In the genomic region with DNA sequence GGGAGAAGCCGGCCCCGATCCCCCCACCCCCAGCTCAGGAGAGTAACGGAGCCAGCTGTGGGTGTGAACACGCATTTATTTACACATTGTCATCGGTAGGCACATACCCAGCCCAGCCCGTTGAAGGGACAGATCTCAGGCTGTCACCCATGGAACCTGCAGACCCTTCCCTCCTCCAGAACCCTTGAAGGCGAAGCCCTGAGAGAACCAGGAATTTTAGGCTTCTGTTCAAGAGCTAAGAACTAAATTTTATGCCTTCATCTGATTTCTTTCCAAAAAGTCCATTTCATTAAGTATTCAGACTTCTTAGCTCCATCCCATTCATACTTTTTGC, we compare ENCODE assay signal across 8 cellular contexts. TPM values are rescaled to one million over a fixed set of nuclear protein-coding genes. Genes with fewer than 3 reads are reported as not detected.
DNase-seq lines count a peak whose midpoint lies in the region; ATAC-seq and TF ChIP-seq lines count a peak whose summit lies in the region.

No MANE protein-coding gene starts in this region.

- H4K8ac ChIP-seq in neuronal stem cell (ENCODE audit: low read depth, low read length) = no peak overlapping the region

- H3K4me3 ChIP-seq in HUES64 (ENCODE audit: low read length) (peak overlapping the region; percentile 92), neuronal stem cell (ENCODE audit: low read length in 2 of 2) (peak overlapping the region; percentile 69 to 97)

- H2BK15ac ChIP-seq in neuronal stem cell (ENCODE audit: low read length) = no peak overlapping the region

- peaks cover 19% of the 10 kb centered on the region for H3K79me1 ChIP-seq in neuronal stem cell (ENCODE audit: low read depth, low read length)

- no peak for DNase-seq in neuronal stem cell (ENCODE audit: low spot score)
- DNase-seq in stimulated activated CD4-positive, alpha-beta T cell treated with anti-CD3 and anti-CD28 coated beads, Interleukin-4, amount 100 ng/mL, for 1 hour = no peak
- DNase-seq in effector CD4-positive, alpha-beta T cell = no peak

- H2BK5ac ChIP-seq in neuronal stem cell (ENCODE audit: low read length) = peak overlapping the region; percentile 29

- ATAC-seq in GM18861 (IDR thresholded peaks at IDR 0.05; ENCODE audit: unreplicated experiment) = peak; percentile 7
- ATAC-seq in GM18505 (IDR thresholded peaks at IDR 0.05; ENCODE audit: unreplicated experiment) = no peak
- ATAC-seq in GM18519 (IDR thresholded peaks at IDR 0.05; ENCODE audit: low FRiP score, unreplicated experiment) = no peak

- peak overlapping the region; percentile 16; the same call in 1 of the 2 replicates for H3K9ac ChIP-seq in HUES64 (ENCODE audit: low read depth, low read length)
- H3K9ac ChIP-seq in neuronal stem cell (ENCODE audit: low read depth, low read length, poor library complexity) = peak overlapping the region; percentile 75

- WGBS in HUES64 = 29% methylated on average over 7 of the region's 7 CpGs
- no CpG with 5 or more reads among the region's 7 CpGs for WGBS in neuronal stem cell (ENCODE audit: extremely low coverage in 2 of 2, insufficient read length in 2 of 2, insufficient replicate concordance in 1 of 2), 2 donors

- H3K27me3 Mint-ChIP-seq in dendritic cell treated with granulocyte-macrophage colony-stimulating factor and Interleukin-4, amounts not matched to agents 40 ng/mL and 50 ng/mL, for 4 days = peaks cover 21% of the 10 kb centered on the region

- peak overlapping the region; percentile 91 for H3K4me3 Mint-ChIP-seq in dendritic cell treated with granulocyte-macrophage colony-stimulating factor and Interleukin-4, amounts not matched to agents 40 ng/mL and 50 ng/mL, for 4 days

- TF ChIP-seq POLR2A in GM18505 (IDR thresholded peaks at IDR 0.05; ENCODE audit: borderline replicate concordance, extremely low read depth, insufficient read depth, insufficient read length) = no peak

- H3K23ac ChIP-seq in neuronal stem cell (ENCODE audit: low read depth, low read length, poor library complexity) = peak overlapping the region; percentile 92

- no peaks in the 10 kb centered on the region for H3K9me3 ChIP-seq in HUES64 (ENCODE audit: insufficient read depth, low read depth, low read length)
- peaks cover 0 to 3% of the 10 kb centered on the region in 2 donors for H3K9me3 ChIP-seq in neuronal stem cell (replicated peaks in 1 of 2; ENCODE audit: control insufficient read depth in 2 of 2, insufficient read depth in 1 of 2, low read depth in 1 of 2, low read length in 2 of 2)

- H3K27ac ChIP-seq in HUES64 (ENCODE audit: low read depth, low read length) = peak overlapping the region; percentile 19; the same call in 1 of the 2 replicates
- peak overlapping the region; percentile 56 for H3K27ac ChIP-seq in neuronal stem cell (replicated peaks; ENCODE audit: low read length)

- H3K14ac ChIP-seq in neuronal stem cell (ENCODE audit: low read length) = no peak overlapping the region

- peaks cover 45% of the 10 kb centered on the region for H3K4me1 Mint-ChIP-seq in dendritic cell treated with granulocyte-macrophage colony-stimulating factor and Interleukin-4, amounts not matched to agents 40 ng/mL and 50 ng/mL, for 4 days (ENCODE audit: low read depth)

- H3K4me2 ChIP-seq in neuronal stem cell (ENCODE audit: insufficient read depth, low read length, poor library complexity, severe bottlenecking) = peak overlapping the region; percentile 64

- no peak overlapping the region for H3K18ac ChIP-seq in neuronal stem cell (ENCODE audit: low read length)

- H4K91ac ChIP-seq in neuronal stem cell (ENCODE audit: low read depth, low read length, poor library complexity) = no peak overlapping the region

- H3K4me1 ChIP-seq in HUES64 (ENCODE audit: insufficient read depth, low read length) (peaks cover 10% of the 10 kb centered on the region; the same call in 1 of the 2 replicates), neuronal stem cell (ENCODE audit: control insufficient read depth in 2 of 2, insufficient read depth in 1 of 2, low read depth in 1 of 2, low read length in 2 of 2) (peaks cover 25% of the 10 kb centered on the region in 2 donors)

- H2AFZ ChIP-seq in neuronal stem cell (ENCODE audit: low read length) = peak overlapping the region; percentile 94

- intact Hi-C loops in dendritic cell treated with granulocyte-macrophage colony-stimulating factor and Interleukin-4, amounts not matched to agents 40 ng/mL and 50 ng/mL, for 4 days (cut with micrococcal nuclease) = no loop called here

- H3K4ac ChIP-seq in neuronal stem cell (ENCODE audit: low read length) = no peak overlapping the region

- no peaks in the 10 kb centered on the region for H3K9me3 Mint-ChIP-seq in dendritic cell treated with granulocyte-macrophage colony-stimulating factor and Interleukin-4, amounts not matched to agents 40 ng/mL and 50 ng/mL, for 4 days

- H3K36me3 Mint-ChIP-seq in dendritic cell treated with granulocyte-macrophage colony-stimulating factor and Interleukin-4, amounts not matched to agents 40 ng/mL and 50 ng/mL, for 4 days (ENCODE audit: low read depth) = peaks cover 42% of the 10 kb centered on the region

- no peak overlapping the region for H2AK5ac ChIP-seq in neuronal stem cell (ENCODE audit: low read depth, low read length)

- no peak overlapping the region for H2BK120ac ChIP-seq in neuronal stem cell (ENCODE audit: low read depth, low read length)

- peak overlapping the region; percentile 96 for H3K27ac Mint-ChIP-seq in dendritic cell treated with granulocyte-macrophage colony-stimulating factor and Interleukin-4, amounts not matched to agents 40 ng/mL and 50 ng/mL, for 4 days

- H3K27me3 ChIP-seq in HUES64 (ENCODE audit: insufficient read depth, low read length) = peaks cover 7% of the 10 kb centered on the region; the same call in 1 of the 2 replicates
- no peaks in the 10 kb centered on the region for H3K27me3 ChIP-seq in neuronal stem cell (ENCODE audit: control insufficient read depth in 3 of 3, insufficient read depth in 3 of 3, low read depth in 1 of 3, low read length in 3 of 3)

- H3K36me3 ChIP-seq in HUES64 (ENCODE audit: insufficient read depth, low read length) (peaks cover 20% of the 10 kb centered on the region), neuronal stem cell (replicated peaks in 1 of 2; ENCODE audit: control insufficient read depth in 2 of 2, insufficient read depth in 2 of 2, low read length in 2 of 2) (peaks cover 20 to 28% of the 10 kb centered on the region in 2 donors)

- no peak overlapping the region for H2BK12ac ChIP-seq in neuronal stem cell (ENCODE audit: low read length)

RNA-seq across cellular contexts. Expression of a gene that starts 0.4 kb away (rescaled TPM):
- 39.2 TPM for polyA plus RNA-seq in HUES64 (2013, experiment 1 of 2)
- polyA plus RNA-seq in HUES64 (2013, experiment 2 of 2) = 33.9 TPM
- 23.5 TPM for polyA plus RNA-seq in neuronal stem cell (2013, experiment 1 of 2)
- polyA plus RNA-seq in neuronal stem cell (2013, experiment 2 of 2) = 21.8 TPM

RNA-seq across cellular contexts. Expression of a gene that starts 2.1 kb away (rescaled TPM):
- 20.8 TPM for polyA plus RNA-seq in HUES64 (2013, experiment 1 of 2)
- 24.3 TPM for polyA plus RNA-seq in HUES64 (2013, experiment 2 of 2)
- polyA plus RNA-seq in neuronal stem cell (2013, experiment 1 of 2) = 31.8 TPM
- 30.8 TPM for polyA plus RNA-seq in neuronal stem cell (2013, experiment 2 of 2)

RNA-seq across cellular contexts. Expression of a gene that starts 9.0 kb away (rescaled TPM):
- 2.5 TPM for polyA plus RNA-seq in HUES64 (2013, experiment 1 of 2)
- 3.3 TPM for polyA plus RNA-seq in HUES64 (2013, experiment 2 of 2)
- polyA plus RNA-seq in neuronal stem cell (2013, experiment 1 of 2) = 2.4 TPM
- polyA plus RNA-seq in neuronal stem cell (2013, experiment 2 of 2) = 2.1 TPM

RNA-seq across cellular contexts. Expression of a gene that starts 26.3 kb away (rescaled TPM):
- 20.4 TPM for polyA plus RNA-seq in HUES64 (2013, experiment 1 of 2)
- polyA plus RNA-seq in HUES64 (2013, experiment 2 of 2) = 22.7 TPM
- polyA plus RNA-seq in neuronal stem cell (2013, experiment 1 of 2) = 36.9 TPM
- 36.4 TPM for polyA plus RNA-seq in neuronal stem cell (2013, experiment 2 of 2)

RNA-seq across cellular contexts. Expression of a gene that starts 28.4 kb away (rescaled TPM):
- polyA plus RNA-seq in HUES64 (2013, experiment 1 of 2) = 2.0 TPM
- 2.9 TPM for polyA plus RNA-seq in HUES64 (2013, experiment 2 of 2)
- 3.3 TPM for polyA plus RNA-seq in neuronal stem cell (2013, experiment 1 of 2)
- 3.2 TPM for polyA plus RNA-seq in neuronal stem cell (2013, experiment 2 of 2)
